Comparison of ENCODE assay signal across 1 cellular context in the genomic region with DNA sequence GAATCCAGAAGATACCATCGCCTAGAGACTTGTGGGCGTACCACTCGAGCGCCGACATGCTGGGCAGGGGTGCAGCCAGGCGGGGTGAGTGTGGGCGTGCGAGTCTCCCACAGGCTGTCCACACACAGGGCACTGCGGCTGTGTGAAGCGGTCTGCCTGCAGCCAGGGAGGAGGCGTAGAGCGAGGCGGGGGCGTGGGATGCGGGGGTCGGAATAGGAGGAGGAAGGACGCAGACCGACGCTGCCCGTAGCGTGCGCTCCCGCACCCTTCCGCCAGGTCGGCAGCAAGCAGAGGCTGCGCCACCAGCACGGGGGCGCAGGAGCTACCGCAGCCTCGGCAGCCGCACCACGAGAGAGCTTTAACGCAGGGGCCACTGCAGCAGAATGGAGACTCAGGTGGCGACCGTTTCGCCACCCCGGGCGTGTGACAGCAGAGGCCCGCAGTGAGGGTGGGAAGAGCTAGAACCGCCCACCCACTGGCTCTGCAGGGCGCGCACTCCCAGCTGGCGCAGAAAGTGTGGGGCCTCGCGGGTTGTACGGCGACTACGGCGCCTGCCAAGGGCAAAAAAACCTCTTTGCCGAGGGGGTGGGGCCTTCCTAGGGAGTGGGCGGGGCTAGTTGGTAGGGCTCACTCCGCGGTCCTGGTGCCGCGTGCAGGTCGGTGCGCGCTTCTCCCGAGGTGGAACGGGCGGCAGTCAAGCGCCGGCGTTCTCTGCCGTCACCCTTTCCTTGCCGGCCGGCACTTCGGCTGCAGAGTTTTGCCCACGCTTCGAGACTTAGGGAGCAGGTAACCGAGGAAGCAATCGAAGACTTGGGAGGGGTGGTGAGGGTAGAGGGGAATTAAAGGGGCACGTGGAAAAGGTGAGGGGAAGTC.
TF ChIP-seq lines count a peak whose summit lies in the region.

A gene (minus strand): TSS at position 537 of the 873 bp plus-strand sequence. CDS start 479 bp downstream, at position 58.
A gene with protein sequence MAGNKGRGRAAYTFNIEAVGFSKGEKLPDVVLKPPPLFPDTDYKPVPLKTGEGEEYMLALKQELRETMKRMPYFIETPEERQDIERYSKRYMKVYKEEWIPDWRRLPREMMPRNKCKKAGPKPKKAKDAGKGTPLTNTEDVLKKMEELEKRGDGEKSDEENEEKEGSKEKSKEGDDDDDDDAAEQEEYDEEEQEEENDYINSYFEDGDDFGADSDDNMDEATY (plus strand): TSS at position 630 of the 873 bp plus-strand sequence. CDS start 10,704 bp downstream, outside the sequence.

TF ChIP-seq in HepG2, 621 proteins besides CTCF, POLR2A, EP300 and RAD21 (continued from another document and continues in another):
- TF ChIP-seq, protein P1, sequence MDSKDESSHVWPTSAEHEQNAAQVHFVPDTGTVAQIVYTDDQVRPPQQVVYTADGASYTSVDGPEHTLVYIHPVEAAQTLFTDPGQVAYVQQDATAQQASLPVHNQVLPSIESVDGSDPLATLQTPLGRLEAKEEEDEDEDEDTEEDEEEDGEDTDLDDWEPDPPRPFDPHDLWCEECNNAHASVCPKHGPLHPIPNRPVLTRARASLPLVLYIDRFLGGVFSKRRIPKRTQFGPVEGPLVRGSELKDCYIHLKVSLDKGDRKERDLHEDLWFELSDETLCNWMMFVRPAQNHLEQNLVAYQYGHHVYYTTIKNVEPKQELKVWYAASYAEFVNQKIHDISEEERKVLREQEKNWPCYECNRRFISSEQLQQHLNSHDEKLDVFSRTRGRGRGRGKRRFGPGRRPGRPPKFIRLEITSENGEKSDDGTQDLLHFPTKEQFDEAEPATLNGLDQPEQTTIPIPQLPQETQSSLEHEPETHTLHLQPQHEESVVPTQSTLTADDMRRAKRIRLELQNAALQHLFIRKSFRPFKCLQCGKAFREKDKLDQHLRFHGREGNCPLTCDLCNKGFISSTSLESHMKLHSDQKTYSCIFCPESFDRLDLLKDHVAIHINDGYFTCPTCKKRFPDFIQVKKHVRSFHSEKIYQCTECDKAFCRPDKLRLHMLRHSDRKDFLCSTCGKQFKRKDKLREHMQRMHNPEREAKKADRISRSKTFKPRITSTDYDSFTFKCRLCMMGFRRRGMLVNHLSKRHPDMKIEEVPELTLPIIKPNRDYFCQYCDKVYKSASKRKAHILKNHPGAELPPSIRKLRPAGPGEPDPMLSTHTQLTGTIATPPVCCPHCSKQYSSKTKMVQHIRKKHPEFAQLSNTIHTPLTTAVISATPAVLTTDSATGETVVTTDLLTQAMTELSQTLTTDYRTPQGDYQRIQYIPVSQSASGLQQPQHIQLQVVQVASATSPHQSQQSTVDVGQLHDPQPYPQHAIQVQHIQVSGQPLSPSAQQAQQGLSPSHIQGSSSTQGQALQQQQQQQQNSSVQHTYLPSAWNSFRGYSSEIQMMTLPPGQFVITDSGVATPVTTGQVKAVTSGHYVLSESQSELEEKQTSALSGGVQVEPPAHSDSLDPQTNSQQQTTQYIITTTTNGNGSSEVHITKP (CRISPR knock-in tag; IDR thresholded peaks at IDR 0.05; ENCODE audit: low read depth) = peak; percentile 82
- TF ChIP-seq DMAP1 (CRISPR knock-in tag; IDR thresholded peaks at IDR 0.05) = peak; percentile 89; the same call in 1 of the 2 replicates
- peak in 1 of 2 experiments; percentile 92; a peak in 3 of 4 replicates for TF ChIP-seq KLF16 (CRISPR knock-in tag; IDR thresholded peaks at IDR 0.05)
- peak; percentile 87 for TF ChIP-seq REXO4 (CRISPR knock-in tag; IDR thresholded peaks at IDR 0.05; ENCODE audit: borderline replicate concordance)
- peak; percentile 24; the same call in 1 of the 2 replicates for TF ChIP-seq HCFC1 (IDR thresholded peaks at IDR 0.05; ENCODE audit: low read depth, low read length)
- peak; percentile 93 for TF ChIP-seq ZNF292 (CRISPR knock-in tag; IDR thresholded peaks at IDR 0.05; ENCODE audit: borderline replicate concordance, low read depth)
- TF ChIP-seq, protein P2, sequence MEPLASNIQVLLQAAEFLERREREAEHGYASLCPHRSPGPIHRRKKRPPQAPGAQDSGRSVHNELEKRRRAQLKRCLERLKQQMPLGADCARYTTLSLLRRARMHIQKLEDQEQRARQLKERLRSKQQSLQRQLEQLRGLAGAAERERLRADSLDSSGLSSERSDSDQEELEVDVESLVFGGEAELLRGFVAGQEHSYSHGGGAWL (CRISPR knock-in tag; IDR thresholded peaks at IDR 0.05) = peak; percentile 74; the same call in 1 of the 2 replicates
- TF ChIP-seq, protein P3, sequence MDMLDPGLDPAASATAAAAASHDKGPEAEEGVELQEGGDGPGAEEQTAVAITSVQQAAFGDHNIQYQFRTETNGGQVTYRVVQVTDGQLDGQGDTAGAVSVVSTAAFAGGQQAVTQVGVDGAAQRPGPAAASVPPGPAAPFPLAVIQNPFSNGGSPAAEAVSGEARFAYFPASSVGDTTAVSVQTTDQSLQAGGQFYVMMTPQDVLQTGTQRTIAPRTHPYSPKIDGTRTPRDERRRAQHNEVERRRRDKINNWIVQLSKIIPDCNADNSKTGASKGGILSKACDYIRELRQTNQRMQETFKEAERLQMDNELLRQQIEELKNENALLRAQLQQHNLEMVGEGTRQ (IDR thresholded peaks at IDR 0.05; ENCODE audit: low read depth, low read length) = no peak
- TF ChIP-seq, protein P3 (CRISPR knock-in tag; IDR thresholded peaks at IDR 0.05; ENCODE audit: borderline replicate concordance) = 0 out of 2 replicates have a peak, but pooled peaks have one; percentile 13
- peak; percentile 65 for TF ChIP-seq YY1 (IDR thresholded peaks at IDR 0.05; ENCODE audit: insufficient read depth, insufficient replicate concordance, low read depth, low read length)
- TF ChIP-seq KDM5A (IDR thresholded peaks at IDR 0.05; ENCODE audit: borderline replicate concordance, low read length) = peak; percentile 31; the same call in 1 of the 2 replicates
- peak; percentile 92 for TF ChIP-seq AGO2 (optimal IDR thresholded peaks at IDR 0.05; ENCODE audit: low read depth, low read length)
- TF ChIP-seq, protein P4, sequence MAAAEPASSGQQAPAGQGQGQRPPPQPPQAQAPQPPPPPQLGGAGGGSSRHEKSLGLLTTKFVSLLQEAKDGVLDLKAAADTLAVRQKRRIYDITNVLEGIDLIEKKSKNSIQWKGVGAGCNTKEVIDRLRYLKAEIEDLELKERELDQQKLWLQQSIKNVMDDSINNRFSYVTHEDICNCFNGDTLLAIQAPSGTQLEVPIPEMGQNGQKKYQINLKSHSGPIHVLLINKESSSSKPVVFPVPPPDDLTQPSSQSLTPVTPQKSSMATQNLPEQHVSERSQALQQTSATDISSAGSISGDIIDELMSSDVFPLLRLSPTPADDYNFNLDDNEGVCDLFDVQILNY (CRISPR knock-in tag; conservative IDR thresholded peaks at IDR 0.05) = peak; percentile 72; the same call in 1 of the 2 replicates
- peak; percentile 81 for TF ChIP-seq ZNF878 (CRISPR knock-in tag; IDR thresholded peaks at IDR 0.05)
- TF ChIP-seq, protein P5, sequence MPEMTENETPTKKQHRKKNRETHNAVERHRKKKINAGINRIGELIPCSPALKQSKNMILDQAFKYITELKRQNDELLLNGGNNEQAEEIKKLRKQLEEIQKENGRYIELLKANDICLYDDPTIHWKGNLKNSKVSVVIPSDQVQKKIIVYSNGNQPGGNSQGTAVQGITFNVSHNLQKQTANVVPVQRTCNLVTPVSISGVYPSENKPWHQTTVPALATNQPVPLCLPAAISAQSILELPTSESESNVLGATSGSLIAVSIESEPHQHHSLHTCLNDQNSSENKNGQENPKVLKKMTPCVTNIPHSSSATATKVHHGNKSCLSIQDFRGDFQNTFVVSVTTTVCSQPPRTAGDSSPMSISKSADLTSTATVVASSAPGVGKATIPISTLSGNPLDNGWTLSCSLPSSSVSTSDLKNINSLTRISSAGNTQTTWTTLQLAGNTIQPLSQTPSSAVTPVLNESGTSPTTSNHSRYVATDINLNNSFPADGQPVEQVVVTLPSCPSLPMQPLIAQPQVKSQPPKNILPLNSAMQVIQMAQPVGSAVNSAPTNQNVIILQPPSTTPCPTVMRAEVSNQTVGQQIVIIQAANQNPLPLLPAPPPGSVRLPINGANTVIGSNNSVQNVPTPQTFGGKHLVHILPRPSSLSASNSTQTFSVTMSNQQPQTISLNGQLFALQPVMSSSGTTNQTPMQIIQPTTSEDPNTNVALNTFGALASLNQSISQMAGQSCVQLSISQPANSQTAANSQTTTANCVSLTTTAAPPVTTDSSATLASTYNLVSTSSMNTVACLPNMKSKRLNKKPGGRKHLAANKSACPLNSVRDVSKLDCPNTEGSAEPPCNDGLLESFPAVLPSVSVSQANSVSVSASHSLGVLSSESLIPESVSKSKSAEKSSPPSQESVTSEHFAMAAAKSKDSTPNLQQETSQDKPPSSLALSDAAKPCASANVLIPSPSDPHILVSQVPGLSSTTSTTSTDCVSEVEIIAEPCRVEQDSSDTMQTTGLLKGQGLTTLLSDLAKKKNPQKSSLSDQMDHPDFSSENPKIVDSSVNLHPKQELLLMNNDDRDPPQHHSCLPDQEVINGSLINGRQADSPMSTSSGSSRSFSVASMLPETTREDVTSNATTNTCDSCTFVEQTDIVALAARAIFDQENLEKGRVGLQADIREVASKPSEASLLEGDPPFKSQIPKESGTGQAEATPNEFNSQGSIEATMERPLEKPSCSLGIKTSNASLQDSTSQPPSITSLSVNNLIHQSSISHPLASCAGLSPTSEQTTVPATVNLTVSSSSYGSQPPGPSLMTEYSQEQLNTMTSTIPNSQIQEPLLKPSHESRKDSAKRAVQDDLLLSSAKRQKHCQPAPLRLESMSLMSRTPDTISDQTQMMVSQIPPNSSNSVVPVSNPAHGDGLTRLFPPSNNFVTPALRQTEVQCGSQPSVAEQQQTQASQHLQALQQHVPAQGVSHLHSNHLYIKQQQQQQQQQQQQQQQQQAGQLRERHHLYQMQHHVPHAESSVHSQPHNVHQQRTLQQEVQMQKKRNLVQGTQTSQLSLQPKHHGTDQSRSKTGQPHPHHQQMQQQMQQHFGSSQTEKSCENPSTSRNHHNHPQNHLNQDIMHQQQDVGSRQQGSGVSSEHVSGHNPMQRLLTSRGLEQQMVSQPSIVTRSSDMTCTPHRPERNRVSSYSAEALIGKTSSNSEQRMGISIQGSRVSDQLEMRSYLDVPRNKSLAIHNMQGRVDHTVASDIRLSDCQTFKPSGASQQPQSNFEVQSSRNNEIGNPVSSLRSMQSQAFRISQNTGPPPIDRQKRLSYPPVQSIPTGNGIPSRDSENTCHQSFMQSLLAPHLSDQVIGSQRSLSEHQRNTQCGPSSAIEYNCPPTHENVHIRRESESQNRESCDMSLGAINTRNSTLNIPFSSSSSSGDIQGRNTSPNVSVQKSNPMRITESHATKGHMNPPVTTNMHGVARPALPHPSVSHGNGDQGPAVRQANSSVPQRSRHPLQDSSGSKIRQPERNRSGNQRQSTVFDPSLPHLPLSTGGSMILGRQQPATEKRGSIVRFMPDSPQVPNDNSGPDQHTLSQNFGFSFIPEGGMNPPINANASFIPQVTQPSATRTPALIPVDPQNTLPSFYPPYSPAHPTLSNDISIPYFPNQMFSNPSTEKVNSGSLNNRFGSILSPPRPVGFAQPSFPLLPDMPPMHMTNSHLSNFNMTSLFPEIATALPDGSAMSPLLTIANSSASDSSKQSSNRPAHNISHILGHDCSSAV (CRISPR knock-in tag; IDR thresholded peaks at IDR 0.05; ENCODE audit: borderline replicate concordance) = 0 out of 2 replicates have a peak, but pooled peaks have one; percentile 61
- TF ChIP-seq, protein P6, sequence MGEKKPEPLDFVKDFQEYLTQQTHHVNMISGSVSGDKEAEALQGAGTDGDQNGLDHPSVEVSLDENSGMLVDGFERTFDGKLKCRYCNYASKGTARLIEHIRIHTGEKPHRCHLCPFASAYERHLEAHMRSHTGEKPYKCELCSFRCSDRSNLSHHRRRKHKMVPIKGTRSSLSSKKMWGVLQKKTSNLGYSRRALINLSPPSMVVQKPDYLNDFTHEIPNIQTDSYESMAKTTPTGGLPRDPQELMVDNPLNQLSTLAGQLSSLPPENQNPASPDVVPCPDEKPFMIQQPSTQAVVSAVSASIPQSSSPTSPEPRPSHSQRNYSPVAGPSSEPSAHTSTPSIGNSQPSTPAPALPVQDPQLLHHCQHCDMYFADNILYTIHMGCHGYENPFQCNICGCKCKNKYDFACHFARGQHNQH (CRISPR knock-in tag; IDR thresholded peaks at IDR 0.05) = peak; percentile 76; the same call in 1 of the 2 replicates
- TF ChIP-seq, protein P7, sequence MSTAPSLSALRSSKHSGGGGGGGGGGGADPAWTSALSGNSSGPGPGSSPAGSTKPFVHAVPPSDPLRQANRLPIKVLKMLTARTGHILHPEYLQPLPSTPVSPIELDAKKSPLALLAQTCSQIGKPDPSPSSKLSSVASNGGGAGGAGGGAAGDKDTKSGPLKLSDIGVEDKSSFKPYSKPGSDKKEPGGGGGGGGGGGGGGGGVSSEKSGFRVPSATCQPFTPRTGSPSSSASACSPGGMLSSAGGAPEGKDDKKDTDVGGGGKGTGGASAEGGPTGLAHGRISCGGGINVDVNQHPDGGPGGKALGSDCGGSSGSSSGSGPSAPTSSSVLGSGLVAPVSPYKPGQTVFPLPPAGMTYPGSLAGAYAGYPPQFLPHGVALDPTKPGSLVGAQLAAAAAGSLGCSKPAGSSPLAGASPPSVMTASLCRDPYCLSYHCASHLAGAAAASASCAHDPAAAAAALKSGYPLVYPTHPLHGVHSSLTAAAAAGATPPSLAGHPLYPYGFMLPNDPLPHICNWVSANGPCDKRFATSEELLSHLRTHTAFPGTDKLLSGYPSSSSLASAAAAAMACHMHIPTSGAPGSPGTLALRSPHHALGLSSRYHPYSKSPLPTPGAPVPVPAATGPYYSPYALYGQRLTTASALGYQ (CRISPR knock-in tag; IDR thresholded peaks at IDR 0.05) = peak; percentile 69
- TF ChIP-seq, protein P8, sequence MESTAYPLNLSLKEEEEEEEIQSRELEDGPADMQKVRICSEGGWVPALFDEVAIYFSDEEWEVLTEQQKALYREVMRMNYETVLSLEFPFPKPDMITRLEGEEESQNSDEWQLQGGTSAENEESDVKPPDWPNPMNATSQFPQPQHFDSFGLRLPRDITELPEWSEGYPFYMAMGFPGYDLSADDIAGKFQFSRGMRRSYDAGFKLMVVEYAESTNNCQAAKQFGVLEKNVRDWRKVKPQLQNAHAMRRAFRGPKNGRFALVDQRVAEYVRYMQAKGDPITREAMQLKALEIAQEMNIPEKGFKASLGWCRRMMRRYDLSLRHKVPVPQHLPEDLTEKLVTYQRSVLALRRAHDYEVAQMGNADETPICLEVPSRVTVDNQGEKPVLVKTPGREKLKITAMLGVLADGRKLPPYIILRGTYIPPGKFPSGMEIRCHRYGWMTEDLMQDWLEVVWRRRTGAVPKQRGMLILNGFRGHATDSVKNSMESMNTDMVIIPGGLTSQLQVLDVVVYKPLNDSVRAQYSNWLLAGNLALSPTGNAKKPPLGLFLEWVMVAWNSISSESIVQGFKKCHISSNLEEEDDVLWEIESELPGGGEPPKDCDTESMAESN (CRISPR knock-in tag; conservative IDR thresholded peaks at IDR 0.05) = peak; percentile 64; the same call in 1 of the 2 replicates
- peak; percentile 79 for TF ChIP-seq MYC (CRISPR knock-in tag; IDR thresholded peaks at IDR 0.05; ENCODE audit: borderline replicate concordance)
- TF ChIP-seq, protein P9, sequence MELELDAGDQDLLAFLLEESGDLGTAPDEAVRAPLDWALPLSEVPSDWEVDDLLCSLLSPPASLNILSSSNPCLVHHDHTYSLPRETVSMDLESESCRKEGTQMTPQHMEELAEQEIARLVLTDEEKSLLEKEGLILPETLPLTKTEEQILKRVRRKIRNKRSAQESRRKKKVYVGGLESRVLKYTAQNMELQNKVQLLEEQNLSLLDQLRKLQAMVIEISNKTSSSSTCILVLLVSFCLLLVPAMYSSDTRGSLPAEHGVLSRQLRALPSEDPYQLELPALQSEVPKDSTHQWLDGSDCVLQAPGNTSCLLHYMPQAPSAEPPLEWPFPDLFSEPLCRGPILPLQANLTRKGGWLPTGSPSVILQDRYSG (CRISPR knock-in tag; IDR thresholded peaks at IDR 0.05) = peak; percentile 16; the same call in 1 of the 2 replicates
- peak; percentile 78; the same call in 1 of the 2 replicates for TF ChIP-seq ZNF773 (CRISPR knock-in tag; IDR thresholded peaks at IDR 0.05; ENCODE audit: borderline replicate concordance)
- 0 out of 2 replicates have a peak, but pooled peaks have one; percentile 47 for TF ChIP-seq ZNF543 (CRISPR knock-in tag; IDR thresholded peaks at IDR 0.05)
